1 cellular context compared by ENCODE assay signal in genomic region chr6:134539865-134540323, GRCh38.
TF ChIP-seq lines count a peak whose summit lies in the region.

No MANE protein-coding gene starts in this region.

TF ChIP-seq in IMR-90, 13 proteins besides CTCF, POLR2A, EP300 and RAD21 (continued from another document):
- TF ChIP-seq, protein P1, sequence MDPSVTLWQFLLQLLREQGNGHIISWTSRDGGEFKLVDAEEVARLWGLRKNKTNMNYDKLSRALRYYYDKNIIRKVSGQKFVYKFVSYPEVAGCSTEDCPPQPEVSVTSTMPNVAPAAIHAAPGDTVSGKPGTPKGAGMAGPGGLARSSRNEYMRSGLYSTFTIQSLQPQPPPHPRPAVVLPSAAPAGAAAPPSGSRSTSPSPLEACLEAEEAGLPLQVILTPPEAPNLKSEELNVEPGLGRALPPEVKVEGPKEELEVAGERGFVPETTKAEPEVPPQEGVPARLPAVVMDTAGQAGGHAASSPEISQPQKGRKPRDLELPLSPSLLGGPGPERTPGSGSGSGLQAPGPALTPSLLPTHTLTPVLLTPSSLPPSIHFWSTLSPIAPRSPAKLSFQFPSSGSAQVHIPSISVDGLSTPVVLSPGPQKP (IDR thresholded peaks at IDR 0.05; ENCODE audit: borderline replicate concordance, low read depth, low read length): no peak
- TF ChIP-seq CEBPB (IDR thresholded peaks at IDR 0.05; ENCODE audit: low read depth, low read length): no peak
